Comparison of ENCODE assay signal across 8 cellular contexts in genomic region chr12:49131973-49132461, GRCh38. TPM values are rescaled to one million over a fixed set of nuclear protein-coding genes. Genes with fewer than 3 reads are reported as not detected.
DNase-seq lines count a peak whose midpoint lies in the region; ATAC-seq, FAIRE-seq and TF ChIP-seq lines count a peak whose summit lies in the region.

No MANE protein-coding gene starts in this region.

- TF ChIP-seq CTCF in astrocyte of the spinal cord (IDR thresholded peaks at IDR 0.05; ENCODE audit: low read depth, low read length) (no peak), kidney (IDR thresholded peaks at IDR 0.05; ENCODE audit: borderline replicate concordance, extremely low read depth, insufficient read depth) (no peak)

- peak overlapping the region; percentile 46 for H3K4me3 ChIP-seq in astrocyte of the spinal cord (ENCODE audit: low read depth, low read length)
- peak overlapping the region; percentile 68 to 79 for H3K4me3 ChIP-seq in kidney (ENCODE audit: low read length in 2 of 2)

- peak overlapping the region in 1 of 2 donors; percentile 74 for H3K9ac ChIP-seq in kidney (ENCODE audit: low read length in 2 of 2)

- peaks cover 33% of the 10 kb centered on the region for H3K36me3 Mint-ChIP-seq in activated T-cell treated with anti-CD3 and anti-CD28 coated beads, Interleukin-2, amount 50 U/mL, for 4 hours (ENCODE audit: insufficient read depth)

- H3K36me3 ChIP-seq in kidney (ENCODE audit: control insufficient read depth in 1 of 2, insufficient read depth in 2 of 2, low read length in 2 of 2), result peaks cover 11 to 25% of the 10 kb centered on the region in 2 donors

- DNase-seq in activated T-cell treated with anti-CD3 and anti-CD28 coated beads, Interleukin-2, amount 50 U/mL, for 4 hours, result no peak
- no peak for DNase-seq in activated T-cell treated with anti-CD3 and anti-CD28 coated beads, Interleukin-2, amount 50 U/mL, for 1 hour
- peak; percentile 26 to 62 for DNase-seq in NCI-H446 (lab: John Stamatoyannopoulos, UW)
- peak; percentile 52 for DNase-seq in astrocyte of the spinal cord (ENCODE audit: low read depth, low spot score)
- DNase-seq in kidney, result no peak
- DNase-seq in substantia nigra (lab: John Stamatoyannopoulos, UW), result peak in 1 of 49 donors; percentile 33
- no peak for DNase-seq in retina
- no peak for DNase-seq in GM19238 (ENCODE audit: insufficient read length, low spot score)

- no peaks in the 10 kb centered on the region for H3K9me3 Mint-ChIP-seq in activated T-cell treated with anti-CD3 and anti-CD28 coated beads, Interleukin-2, amount 50 U/mL, for 4 hours

- H3K27me3 Mint-ChIP-seq in activated T-cell treated with anti-CD3 and anti-CD28 coated beads, Interleukin-2, amount 50 U/mL, for 4 hours (ENCODE audit: low read depth), result no peaks in the 10 kb centered on the region

- intact Hi-C loops in kidney (cut with DNase I), result no loop called here

- no peaks in the 10 kb centered on the region for H3K9me3 ChIP-seq in kidney (ENCODE audit: control insufficient read depth in 1 of 2, low read length in 2 of 2)

- H3K27ac ChIP-seq in kidney (ENCODE audit: low read depth in 2 of 2, low read length in 2 of 2), result peak overlapping the region; percentile 76 to 77
- H3K27ac ChIP-seq in substantia nigra (ENCODE audit: low read depth, low read length, poor library complexity, severe bottlenecking), result peak overlapping the region; percentile 74

- peaks cover 39% of the 10 kb centered on the region for H3K4me1 Mint-ChIP-seq in activated T-cell treated with anti-CD3 and anti-CD28 coated beads, Interleukin-2, amount 50 U/mL, for 4 hours (ENCODE audit: low read depth)

- in situ Hi-C loops in astrocyte of the spinal cord (cut with HindIII; ENCODE audit: low sequenced_read_pairs), result no loop called here

- H3K4me3 Mint-ChIP-seq in activated T-cell treated with anti-CD3 and anti-CD28 coated beads, Interleukin-2, amount 50 U/mL, for 4 hours, result peak overlapping the region; percentile 83

- FAIRE-seq in kidney (lab: Jason Lieb, UNC), result no peak

- ATAC-seq in activated T-cell treated with anti-CD3 and anti-CD28 coated beads, Interleukin-2, amount 50 U/mL, for 4 hours, result no peak

- peaks cover 5 to 18% of the 10 kb centered on the region in 2 donors for H3K4me1 ChIP-seq in kidney (ENCODE audit: control insufficient read depth in 1 of 2, insufficient read depth in 1 of 2, low read depth in 1 of 2, low read length in 2 of 2)

RNA-seq across cellular contexts. Expression of gene TUBA1B, which starts 0.8 kb away (rescaled TPM):
- total RNA-seq in activated T-cell treated with anti-CD3 and anti-CD28 coated beads, Interleukin-2, amount 50 U/mL, for 4 hours, result 1,000 to 10,000 TPM; 2,095 to 2,519 (median 2,182) TPM
- 537 TPM for total RNA-seq in kidney
- polyA plus RNA-seq in kidney (ENCODE audit: insufficient read depth, low read depth, low replicate concordance), result 533 TPM

RNA-seq across cellular contexts. Expression of gene LMBR1L, which starts 21.4 kb away (rescaled TPM):
- total RNA-seq in activated T-cell treated with anti-CD3 and anti-CD28 coated beads, Interleukin-2, amount 50 U/mL, for 4 hours, result 10 to 100 TPM; 27.5 to 35.5 (median 28.8) TPM
- total RNA-seq in kidney, result 64.8 TPM
- polyA plus RNA-seq in kidney (ENCODE audit: insufficient read depth, low read depth, low replicate concordance), result 21.2 TPM

RNA-seq across cellular contexts. Expression of gene DHH, which starts 37.4 kb away (rescaled TPM):
- total RNA-seq in activated T-cell treated with anti-CD3 and anti-CD28 coated beads, Interleukin-2, amount 50 U/mL, for 4 hours, result under 1 TPM in 1 of 3 donors, not detected in 2; 0.11 TPM
- total RNA-seq in kidney, result 1.6 TPM
- polyA plus RNA-seq in kidney (ENCODE audit: insufficient read depth, low read depth, low replicate concordance), result 0.54 TPM

RNA-seq across cellular contexts. Expression of gene TUBA1A, which starts 56.9 kb away (rescaled TPM):
- total RNA-seq in activated T-cell treated with anti-CD3 and anti-CD28 coated beads, Interleukin-2, amount 50 U/mL, for 4 hours, result 10 to 100 TPM; 23.5 to 37.0 (median 24.7) TPM
- 94.3 TPM for total RNA-seq in kidney
- 128 TPM for polyA plus RNA-seq in kidney (ENCODE audit: insufficient read depth, low read depth, low replicate concordance)

Comparison
In these comparisons a context has a peak if more than half of its experiments do, and no peak if none do; other contexts are left out.
1. DNase-seq: peak in NCI-H446 (2 of 2) and astrocyte of the spinal cord (single experiment); none in activated T-cell treated with anti-CD3 and anti-CD28 coated beads, Interleukin-2, amount 50 U/mL, for 4 hours (single experiment), activated T-cell treated with anti-CD3 and anti-CD28 coated beads, Interleukin-2, amount 50 U/mL, for 1 hour (single experiment), kidney (single experiment), retina (single experiment) and GM19238 (single experiment).